In the genomic region with DNA sequence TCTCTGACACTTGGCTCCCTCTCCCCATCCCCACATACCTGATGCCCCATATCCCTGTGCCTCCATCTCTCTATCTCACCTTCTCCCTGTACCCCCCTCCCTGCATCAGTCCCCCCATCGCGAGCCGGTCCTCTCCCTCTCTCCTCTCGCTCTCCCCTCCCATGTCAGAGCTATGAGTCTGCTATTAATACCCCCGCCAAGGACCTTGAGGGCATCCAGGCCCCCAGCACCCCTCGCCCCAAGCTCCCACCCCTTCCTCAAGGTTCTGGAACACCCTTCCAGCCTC, we compare ENCODE assay signal across 22 cellular contexts. TPM values are rescaled to one million over a fixed set of nuclear protein-coding genes. Genes with fewer than 3 reads are reported as not detected.
DNase-seq lines count a peak whose midpoint lies in the region; ATAC-seq and TF ChIP-seq lines count a peak whose summit lies in the region.
"Had no signal": no experiment of that assay in that cellular context is flagged by ENCODE, and none has a peak within 500 bp of the region (broad histone marks: within the 10 kb centered on the region; RNA-seq: fewer than 3 reads in every experiment).

No MANE protein-coding gene starts in this region.

- H4K20me1 ChIP-seq in GM23338 (replicated peaks; ENCODE audit: insufficient read depth), result no peaks in the 10 kb centered on the region

- no peak overlapping the region for H2AFZ ChIP-seq in GM23338

- H3K79me2 ChIP-seq in GM23338 (replicated peaks; ENCODE audit: insufficient read depth), result peaks cover 12% of the 10 kb centered on the region

- H3K4me3 ChIP-seq in AG10803 (ENCODE audit: low read length) (peak overlapping the region; percentile 39; the same call in 1 of the 2 replicates), GM23338 (peak overlapping the region; percentile 74)
- H3K4me3 ChIP-seq: ascending aorta, coronary artery, lung, thoracic aorta had no signal

- H3K27ac Mint-ChIP-seq in GM23338 (no peak overlapping the region), mesothelial cell of epicardium (no peak overlapping the region)
- H3K27ac Mint-ChIP-seq: activated CD8-positive, alpha-beta memory T cell treated with anti-CD3 and anti-CD28 coated beads, Interleukin-2, amount 10 ng/mL, durations not matched to agents 7 days and 5 days; IgD-negative memory B cell; immature natural killer cell had no signal

- peaks cover 53% of the 10 kb centered on the region for H3K4me1 Mint-ChIP-seq in GM23338
- H3K4me1 Mint-ChIP-seq in mesothelial cell of epicardium, result peaks cover 46% of the 10 kb centered on the region

- H3K4me3 Mint-ChIP-seq in GM23338 (peak overlapping the region; percentile 73), mesothelial cell of epicardium (peak overlapping the region; percentile 76)
- H3K4me3 Mint-ChIP-seq: activated CD8-positive, alpha-beta memory T cell treated with anti-CD3 and anti-CD28 coated beads, Interleukin-2, amount 10 ng/mL, durations not matched to agents 7 days and 5 days had no signal

- no peaks in the 10 kb centered on the region for H3K9me2 ChIP-seq in GM23338 (ENCODE audit: insufficient read depth)

- H3K27ac ChIP-seq in GM23338 (ENCODE audit: low read depth) (no peak overlapping the region), angular gyrus (ENCODE audit: low read depth, low read length) (peak overlapping the region; percentile 8)
- H3K27ac ChIP-seq: ascending aorta, coronary artery, thoracic aorta had no signal

- H3K36me3 Mint-ChIP-seq in GM23338 (ENCODE audit: low read depth) (peaks cover 7% of the 10 kb centered on the region; the same call in 1 of the 3 replicates), mesothelial cell of epicardium (no peaks in the 10 kb centered on the region)
- H3K36me3 Mint-ChIP-seq: IgD-negative memory B cell had no signal

- no peak for TF ChIP-seq CTCF in AG10803 (conservative IDR thresholded peaks at IDR 0.05; ENCODE audit: low read length)
- no peak for TF ChIP-seq CTCF in GM23338 (conservative IDR thresholded peaks at IDR 0.05; ENCODE audit: low read depth in 2 of 2)
- TF ChIP-seq CTCF in mesothelial cell of epicardium (IDR thresholded peaks at IDR 0.05; ENCODE audit: unreplicated experiment), result no peak

- peaks cover 16% of the 10 kb centered on the region for H3F3A ChIP-seq in GM23338 (replicated peaks; ENCODE audit: low read depth)

- peak overlapping the region; percentile 95 for H3K4me2 ChIP-seq in GM23338

- DNase-seq in AG10803 (ENCODE audit: low read depth) (no peak), GM23338 (ENCODE audit: low spot score) (peak; percentile 68), mesothelial cell of epicardium (ENCODE audit: low spot score in 2 of 2, unreplicated experiment in 2 of 2) (no peak), SHP77 (lab: John Stamatoyannopoulos, UW) (no peak)
- no peak for DNase-seq in stimulated activated CD8-positive, alpha-beta memory T cell treated with anti-CD3 and anti-CD28 coated beads, Interleukin-4, amount 100 ng/mL, for 48 hours
- DNase-seq: activated CD8-positive, alpha-beta memory T cell treated with anti-CD3 and anti-CD28 coated beads, Interleukin-2, amount 10 ng/mL, durations not matched to agents 7 days and 5 days; DMS79; immature natural killer cell; MV-4-11; NCI-H2029 treated with DMSO at 0.1 percent for 48 hours; NCI-H526 treated with DMSO at 0.1 percent for 48 hours; RPMI8226 had no signal

- ATAC-seq in GM23338, result no peak
- ATAC-seq in HG03045 (IDR thresholded peaks at IDR 0.05; ENCODE audit: unreplicated experiment), result no peak
- no peak for ATAC-seq in HG03097 (IDR thresholded peaks at IDR 0.05; ENCODE audit: low FRiP score, unreplicated experiment)
- ATAC-seq: activated CD8-positive, alpha-beta memory T cell treated with anti-CD3 and anti-CD28 coated beads, Interleukin-2, amount 10 ng/mL, durations not matched to agents 7 days and 5 days; sciatic nerve had no signal

- H3K27me3 ChIP-seq in GM23338 (ENCODE audit: insufficient read depth), result peaks cover 62% of the 10 kb centered on the region

- H3K27me3 Mint-ChIP-seq in GM23338 (ENCODE audit: insufficient read depth, low read depth, poor library complexity) (peaks cover 63% of the 10 kb centered on the region), mesothelial cell of epicardium (ENCODE audit: low read depth) (peaks cover 36% of the 10 kb centered on the region)

- H3K36me3 ChIP-seq in GM23338 (ENCODE audit: insufficient read depth), result no peaks in the 10 kb centered on the region
- H3K36me3 ChIP-seq: ascending aorta, thoracic aorta had no signal

- H3K9me3 Mint-ChIP-seq in GM23338, result peaks cover 5% of the 10 kb centered on the region; the same call in 2 of the 3 replicates
- no peaks in the 10 kb centered on the region for H3K9me3 Mint-ChIP-seq in mesothelial cell of epicardium

- peaks cover 49% of the 10 kb centered on the region for H3K4me1 ChIP-seq in GM23338 (ENCODE audit: insufficient read depth)

TF ChIP-seq in GM23338, 12 proteins besides CTCF, POLR2A, EP300 and RAD21:
- no peak for TF ChIP-seq STAT1 (IDR thresholded peaks at IDR 0.05; ENCODE audit: unreplicated experiment)
- TF ChIP-seq EZH2 (IDR thresholded peaks at IDR 0.05; ENCODE audit: low read depth, unreplicated experiment), result peak; percentile 0

RNA-seq across cellular contexts. Expression of a gene that starts 1.6 kb away (rescaled TPM):
- 16.5 and 20.0 TPM in 2 replicates for total RNA-seq in GM23338 (2014; rRNA removed; shearing (Covaris generic))
- polyA plus RNA-seq in GM23338 (2016; fragmentation: Nextera tagmentation; extraction: Ambion mirVana), result 4.4 and 6.0 TPM in 2 replicates
- total RNA-seq in mesothelial cell of epicardium, result 14.5 to 15.8 TPM (median 15.7 TPM) in 3 replicates
- polyA plus RNA-seq: IgD-negative memory B cell, immature natural killer cell had no signal

RNA-seq across cellular contexts. Expression of a gene that starts 3.8 kb away (rescaled TPM):
- total RNA-seq in GM23338 (2014; rRNA removed; shearing (Covaris generic)), result 171 and 184 TPM in 2 replicates
- polyA plus RNA-seq in GM23338 (2016; fragmentation: Nextera tagmentation; extraction: Ambion mirVana), result 176 and 177 TPM in 2 replicates
- total RNA-seq in mesothelial cell of epicardium, result 255 to 262 TPM (median 260 TPM) in 3 replicates

RNA-seq across cellular contexts. Expression of a gene that starts 30.9 kb away (rescaled TPM):
- not detected in 2 replicates for total RNA-seq in GM23338 (2014; rRNA removed; shearing (Covaris generic))
- polyA plus RNA-seq in GM23338 (2016; fragmentation: Nextera tagmentation; extraction: Ambion mirVana), result not detected in 2 replicates
- total RNA-seq in mesothelial cell of epicardium, result not detected in 3 replicates
- total RNA-seq: activated CD8-positive, alpha-beta memory T cell treated with anti-CD3 and anti-CD28 coated beads, Interleukin-2, amount 10 ng/mL, durations not matched to agents 7 days and 5 days; ascending aorta; lung; sciatic nerve; thoracic aorta had no signal
- polyA plus RNA-seq: esophagus, IgD-negative memory B cell, immature natural killer cell, lung had no signal

RNA-seq across cellular contexts. Expression of a gene that starts 31.4 kb away (rescaled TPM):
- 15.0 and 16.6 TPM in 2 replicates for total RNA-seq in GM23338 (2014; rRNA removed; shearing (Covaris generic))
- polyA plus RNA-seq in GM23338 (2016; fragmentation: Nextera tagmentation; extraction: Ambion mirVana), result 10.0 and 12.8 TPM in 2 replicates
- 8.2 to 11.7 TPM (median 8.6 TPM) in 3 replicates for total RNA-seq in mesothelial cell of epicardium

RNA-seq across cellular contexts. Expression of a gene that starts 50.7 kb away (rescaled TPM):
- 58.0 and 64.6 TPM in 2 replicates for total RNA-seq in GM23338 (2014; rRNA removed; shearing (Covaris generic))
- polyA plus RNA-seq in GM23338 (2016; fragmentation: Nextera tagmentation; extraction: Ambion mirVana), result 23.2 and 25.8 TPM in 2 replicates
- total RNA-seq in mesothelial cell of epicardium, result 34.0 to 36.5 TPM (median 36.2 TPM) in 3 replicates
